Comparison of ENCODE assay signal across 17 cellular contexts in the genomic region with DNA sequence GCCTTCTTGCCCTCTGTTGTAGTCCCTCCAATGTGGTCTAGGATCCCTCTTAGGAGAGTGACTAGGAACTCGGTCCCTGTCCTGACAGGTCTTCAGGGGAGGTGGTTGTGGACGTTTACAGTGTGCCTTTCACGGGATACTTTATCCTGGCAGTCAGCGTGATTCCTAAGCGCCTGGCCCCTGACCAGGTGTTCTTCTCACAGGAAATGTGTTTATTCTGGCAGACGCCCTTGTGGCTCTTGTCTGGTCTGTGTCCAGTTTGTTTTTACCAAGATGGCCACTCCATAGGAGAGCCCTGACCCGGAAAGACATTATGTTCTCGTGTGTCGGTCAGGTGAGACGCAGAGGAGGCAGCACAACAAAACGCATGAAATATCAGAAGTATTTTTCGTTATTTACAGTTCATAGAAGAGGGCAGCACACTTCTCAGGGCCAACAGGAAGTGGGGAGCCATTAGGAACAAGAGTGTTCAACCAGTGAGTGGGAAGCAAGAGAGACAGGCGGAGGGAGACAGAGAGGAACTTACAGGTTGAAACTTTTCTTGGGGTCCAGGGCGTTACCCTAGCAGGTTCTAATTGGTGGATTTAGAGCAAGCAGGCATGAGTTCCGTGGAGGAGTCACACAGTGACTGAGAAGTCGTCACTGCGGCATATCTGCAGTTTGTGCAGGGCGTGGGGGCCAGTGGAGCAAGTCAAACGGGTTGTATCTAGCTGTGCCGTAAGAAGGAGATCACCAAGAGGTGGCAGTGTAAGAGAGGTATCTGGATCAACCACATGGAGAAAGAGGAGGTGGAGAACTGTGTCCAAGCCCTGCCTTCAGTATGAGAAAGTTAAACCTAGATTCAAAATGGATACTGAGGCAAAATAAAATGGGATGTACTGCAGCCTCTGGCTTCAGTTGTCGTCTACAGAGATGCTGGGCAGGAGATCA.
DNase-seq lines count a peak whose midpoint lies in the region; ATAC-seq, FAIRE-seq and TF ChIP-seq lines count a peak whose summit lies in the region.
"Had no signal": no experiment of that assay in that cellular context is flagged by ENCODE, and none has a peak within 500 bp of the region (broad histone marks: within the 10 kb centered on the region; RNA-seq: fewer than 3 reads in every experiment).

No MANE protein-coding gene starts in this region.

- POLR2A ChIA-PET in activated CD4-positive, alpha-beta T cell treated with anti-CD3 and anti-CD28 coated beads for 36 hours (lab: Charles Lee): no interaction called here

- H3K36me3 ChIP-seq in DND-41 (ENCODE audit: insufficient read depth, low read length): no peaks in the 10 kb centered on the region
- H3K36me3 ChIP-seq in body of pancreas (replicated peaks in 1 of 2; ENCODE audit: insufficient read depth in 1 of 2, low read depth in 2 of 2): no peaks in the 10 kb centered on the region
- no peaks in the 10 kb centered on the region for H3K36me3 ChIP-seq in gastrocnemius medialis
- H3K36me3 ChIP-seq in kidney (ENCODE audit: control insufficient read depth in 1 of 2, insufficient read depth in 2 of 2, low read length in 2 of 2): no peaks in the 10 kb centered on the region
- H3K36me3 ChIP-seq: BLaER1 treated with 17β-estradiol and CSF1 and Interleukin-3, amounts not matched to agents 10 nM and 100 nM; right atrium auricular region; vagina had no signal

- CTCF ChIA-PET in activated CD4-positive, alpha-beta T cell treated with anti-CD3 and anti-CD28 coated beads for 36 hours (lab: Charles Lee): no interaction called here

- no peak overlapping the region for H3K4me3 Mint-ChIP-seq in nephron progenitor cell
- H3K4me3 Mint-ChIP-seq in activated CD4-positive, alpha-beta T cell treated with anti-CD3 and anti-CD28 coated beads for 36 hours: no peak overlapping the region
- H3K4me3 Mint-ChIP-seq: activated naive CD8-positive, alpha-beta T cell; central memory CD8-positive, alpha-beta T cell had no signal

- no peaks in the 10 kb centered on the region for H3K27me3 ChIP-seq in DND-41 (ENCODE audit: insufficient read depth, low read length, poor library complexity)
- H3K27me3 ChIP-seq in body of pancreas: no peaks in the 10 kb centered on the region
- H3K27me3 ChIP-seq in gastrocnemius medialis: no peaks in the 10 kb centered on the region
- H3K27me3 ChIP-seq: BLaER1 treated with 17β-estradiol and CSF1 and Interleukin-3, amounts not matched to agents 10 nM and 100 nM; right atrium auricular region; vagina had no signal

- no peaks in the 10 kb centered on the region for H3K4me1 ChIP-seq in DND-41 (ENCODE audit: insufficient read depth, low read length)
- peaks cover 11% of the 10 kb centered on the region for H3K4me1 ChIP-seq in body of pancreas
- H3K4me1 ChIP-seq in gastrocnemius medialis: no peaks in the 10 kb centered on the region
- H3K4me1 ChIP-seq in kidney (ENCODE audit: control insufficient read depth in 1 of 2, insufficient read depth in 1 of 2, low read depth in 1 of 2, low read length in 2 of 2): no peaks in the 10 kb centered on the region
- H3K4me1 ChIP-seq: BLaER1 treated with 17β-estradiol and CSF1 and Interleukin-3, amounts not matched to agents 10 nM and 100 nM; right atrium auricular region; vagina had no signal

- peaks cover 13% of the 10 kb centered on the region for H3K27me3 Mint-ChIP-seq in nephron progenitor cell (ENCODE audit: low read depth, poor library complexity)
- peaks cover 2% of the 10 kb centered on the region for H3K27me3 Mint-ChIP-seq in activated CD4-positive, alpha-beta T cell treated with anti-CD3 and anti-CD28 coated beads for 36 hours
- H3K27me3 Mint-ChIP-seq: central memory CD8-positive, alpha-beta T cell had no signal

- in situ Hi-C loops in gastrocnemius medialis (cut with MboI; ENCODE audit: low sequenced_read_pairs in 4 of 4): no loop called here

- H3K36me3 Mint-ChIP-seq in nephron progenitor cell (ENCODE audit: low read depth): no peaks in the 10 kb centered on the region
- no peaks in the 10 kb centered on the region for H3K36me3 Mint-ChIP-seq in activated CD4-positive, alpha-beta T cell treated with anti-CD3 and anti-CD28 coated beads for 36 hours (ENCODE audit: low read depth)
- H3K36me3 Mint-ChIP-seq: activated naive CD8-positive, alpha-beta T cell had no signal

- H3K9me3 ChIP-seq in DND-41 (ENCODE audit: insufficient read depth, low read length, severe bottlenecking): no peaks in the 10 kb centered on the region
- no peaks in the 10 kb centered on the region for H3K9me3 ChIP-seq in body of pancreas
- H3K9me3 ChIP-seq in gastrocnemius medialis: no peaks in the 10 kb centered on the region
- no peaks in the 10 kb centered on the region for H3K9me3 ChIP-seq in kidney (ENCODE audit: control insufficient read depth in 1 of 2, low read length in 2 of 2)
- H3K9me3 ChIP-seq: right atrium auricular region, vagina had no signal

- peak overlapping the region; percentile 40 for H3K27ac Mint-ChIP-seq in nephron progenitor cell
- H3K27ac Mint-ChIP-seq in activated CD4-positive, alpha-beta T cell treated with anti-CD3 and anti-CD28 coated beads for 36 hours: no peak overlapping the region
- H3K27ac Mint-ChIP-seq: activated naive CD8-positive, alpha-beta T cell had no signal

- FAIRE-seq in GM12892 (lab: Jason Lieb, UNC) (no peak), kidney (lab: Jason Lieb, UNC) (no peak)
- FAIRE-seq: endometrium had no signal

- no peak for DNase-seq in DND-41
- DNase-seq in LNCaP clone FGC (ENCODE audit: low read depth): peak; percentile 35
- DNase-seq in body of pancreas: peak in 3 of 4 donors; percentile 13 to 43 (median 31)
- no peak for DNase-seq in nephron progenitor cell
- no peak for DNase-seq in GM12892 (ENCODE audit: insufficient read length)
- no peak for DNase-seq in activated CD4-positive, alpha-beta T cell treated with anti-CD3 and anti-CD28 coated beads for 36 hours
- DNase-seq in gastrocnemius medialis: no peak
- DNase-seq in kidney: no peak
- DNase-seq: activated CD4-positive, CD25-positive, alpha-beta regulatory T cell treated with anti-CD3 and anti-CD28 coated beads, Interleukin-2, amount 50 U/mL, for 72 hours; SW 1271 had no signal

- TF ChIP-seq CTCF in DND-41 (IDR thresholded peaks at IDR 0.05; ENCODE audit: borderline replicate concordance, extremely low read depth, low read length, poor library complexity, severe bottlenecking): peak; percentile 13
- TF ChIP-seq CTCF in LNCaP clone FGC (IDR thresholded peaks at IDR 0.05; ENCODE audit: control insufficient read depth, extremely low read depth, insufficient read depth): no peak
- TF ChIP-seq CTCF in body of pancreas (IDR thresholded peaks at IDR 0.05): peak in 3 of 7 experiments; percentile 14 to 22 (median 22)
- TF ChIP-seq CTCF in nephron progenitor cell (IDR thresholded peaks at IDR 0.05): no peak
- no peak for TF ChIP-seq CTCF in gastrocnemius medialis (IDR thresholded peaks at IDR 0.05 in 4 of 5, conservative IDR thresholded peaks at IDR 0.05 in 1 of 5)
- TF ChIP-seq CTCF in kidney (IDR thresholded peaks at IDR 0.05; ENCODE audit: borderline replicate concordance, extremely low read depth, insufficient read depth): no peak

- H3K27ac ChIP-seq in DND-41 (ENCODE audit: low read length): no peak overlapping the region
- no peak overlapping the region for H3K27ac ChIP-seq in body of pancreas
- no peak overlapping the region for H3K27ac ChIP-seq in gastrocnemius medialis
- no peak overlapping the region for H3K27ac ChIP-seq in kidney (ENCODE audit: low read depth in 2 of 2, low read length in 2 of 2)
- H3K27ac ChIP-seq: BLaER1 treated with 17β-estradiol and CSF1 and Interleukin-3, amounts not matched to agents 10 nM and 100 nM; KMS-11; right atrium auricular region; vagina had no signal

- no peak overlapping the region for H2AFZ ChIP-seq in DND-41 (ENCODE audit: low read depth, low read length)

- intact Hi-C loops in body of pancreas (cut with DNase I) (no loop called here), gastrocnemius medialis (cut with DNase I; ENCODE audit: low total_unique reads) (no loop called here), kidney (cut with DNase I) (no loop called here)
- intact Hi-C loops in activated CD4-positive, alpha-beta T cell treated with anti-CD3 and anti-CD28 coated beads for 36 hours (cut with DNase I, micrococcal nuclease): no loop called here

- TF ChIP-seq POLR2A in body of pancreas (IDR thresholded peaks at IDR 0.05): no peak
- TF ChIP-seq POLR2A in GM12892 (IDR thresholded peaks at IDR 0.05; ENCODE audit: low read depth, low read length): no peak
- TF ChIP-seq POLR2A in gastrocnemius medialis (IDR thresholded peaks at IDR 0.05): no peak

- WGBS in body of pancreas, 2 donors: 57 to 62% methylated on average over 21 of the region's 21 CpGs

- no peak overlapping the region for H3K9ac ChIP-seq in DND-41 (ENCODE audit: low read depth, low read length)
- no peak overlapping the region for H3K9ac ChIP-seq in kidney (ENCODE audit: low read length in 2 of 2)
- H3K9ac ChIP-seq: BLaER1 treated with 17β-estradiol and CSF1 and Interleukin-3, amounts not matched to agents 10 nM and 100 nM; KMS-11 had no signal

- H3K79me2 ChIP-seq in DND-41 (ENCODE audit: insufficient read depth, low read length): no peaks in the 10 kb centered on the region

- H3K4me3 ChIP-seq in DND-41 (ENCODE audit: low read depth in 1 of 2, low read length in 2 of 2) (no peak overlapping the region), LNCaP clone FGC (ENCODE audit: low read depth, low read length) (no peak overlapping the region), body of pancreas (no peak overlapping the region), gastrocnemius medialis (no peak overlapping the region), kidney (ENCODE audit: low read length in 2 of 2) (no peak overlapping the region)
- H3K4me3 ChIP-seq: BLaER1 treated with 17β-estradiol and CSF1 and Interleukin-3, amounts not matched to agents 10 nM and 100 nM; right atrium auricular region; vagina had no signal

- no peaks in the 10 kb centered on the region for H4K20me1 ChIP-seq in DND-41 (ENCODE audit: insufficient read depth, low read length)
- H4K20me1 ChIP-seq: BLaER1 treated with 17β-estradiol and CSF1 and Interleukin-3, amounts not matched to agents 10 nM and 100 nM had no signal

- H3K9me3 Mint-ChIP-seq in nephron progenitor cell: peaks cover 2% of the 10 kb centered on the region
- H3K9me3 Mint-ChIP-seq in activated CD4-positive, alpha-beta T cell treated with anti-CD3 and anti-CD28 coated beads for 36 hours (ENCODE audit: low read depth): peaks cover 1% of the 10 kb centered on the region

- no peak for ATAC-seq in DND-41 (ENCODE audit: insufficient read depth, low read depth)
- peak; percentile 50 for ATAC-seq in body of pancreas
- no peak for ATAC-seq in activated CD4-positive, alpha-beta T cell treated with anti-CD3 and anti-CD28 coated beads for 36 hours
- no peak for ATAC-seq in gastrocnemius medialis

- H3K4me2 ChIP-seq in DND-41 (ENCODE audit: insufficient read depth, low read length): no peak overlapping the region
- H3K4me2 ChIP-seq: BLaER1 treated with 17β-estradiol and CSF1 and Interleukin-3, amounts not matched to agents 10 nM and 100 nM; KMS-11 had no signal

- peaks cover 6% of the 10 kb centered on the region for H3K4me1 Mint-ChIP-seq in nephron progenitor cell
- no peaks in the 10 kb centered on the region for H3K4me1 Mint-ChIP-seq in activated CD4-positive, alpha-beta T cell treated with anti-CD3 and anti-CD28 coated beads for 36 hours
- H3K4me1 Mint-ChIP-seq: central memory CD8-positive, alpha-beta T cell had no signal

Comparison
In these comparisons a context has a peak if more than half of its experiments do, and no peak if none do; other contexts are left out.
1. DNase-seq: peak in LNCaP clone FGC (single experiment) and body of pancreas (3 of 4); none in DND-41 (single experiment), nephron progenitor cell (single experiment), GM12892 (single experiment), activated CD4-positive, alpha-beta T cell treated with anti-CD3 and anti-CD28 coated beads for 36 hours (single experiment), gastrocnemius medialis (0 of 2) and kidney (single experiment).